8 cellular contexts compared by ENCODE assay signal in genomic region chr1:6634278-6635052, GRCh38. TPM values are rescaled to one million over a fixed set of nuclear protein-coding genes. Genes with fewer than 3 reads are reported as not detected.
DNase-seq lines count a peak whose midpoint lies in the region; ATAC-seq and TF ChIP-seq lines count a peak whose summit lies in the region.

No MANE protein-coding gene starts in this region.

- POLR2A ChIA-PET in AG04449 (lab: Yijun Ruan, JAX) = no interaction called here

- no peak overlapping the region for H3K9ac ChIP-seq in GM23248

- H3K27ac Mint-ChIP-seq in T-helper 17 cell = peak overlapping the region; percentile 41

- no peak overlapping the region for H3K4me2 ChIP-seq in GM23248 (ENCODE audit: unreplicated experiment)

- in situ Hi-C loops in GM23248 (cut with MboI) = no loop called here

- ATAC-seq in T-helper 17 cell (peak; percentile 58), lung (ENCODE audit: insufficient read depth, low FRiP score) (peak; percentile 75), HG03159 (IDR thresholded peaks at IDR 0.05; ENCODE audit: unreplicated experiment) (no peak)

- H3K9me3 ChIP-seq in GM23248 (ENCODE audit: low read depth) = no peaks in the 10 kb centered on the region
- H3K9me3 ChIP-seq in T-helper 17 cell (ENCODE audit: control insufficient read depth, low read length, poor library complexity, severe bottlenecking) = no peaks in the 10 kb centered on the region
- no peaks in the 10 kb centered on the region for H3K9me3 ChIP-seq in lung (ENCODE audit: control insufficient read depth in 2 of 2, insufficient read depth in 1 of 2, low read length in 1 of 2)
- H3K9me3 ChIP-seq in tibial artery = no peaks in the 10 kb centered on the region

- H3K27ac ChIP-seq in GM23248 (no peak overlapping the region), lung (ENCODE audit: low read depth in 1 of 2, low read length in 1 of 2) (peak overlapping the region in 1 of 2 donors; percentile 17), tibial artery (peak overlapping the region in 1 of 2 donors; percentile 13)

- CTCF ChIA-PET in AG04449 (lab: Yijun Ruan, JAX) = interaction anchor here (0.6 to 7.6 kb wide), 9 partner anchors 9 to 144 kb away, joined by 3 to 69 read pairs (median 3); partner anchors contain the start of genes NOL9 and TAS1R1

- 67 to 71% methylated on average over 36 to 37 of the region's 37 CpGs for WGBS in GM23248 (ENCODE audit: low coverage in 1 of 2, low lambda C conversion rate in 2 of 2, missing lambda C conversion rate in 2 of 2), 2 experiments
- 73 to 76% methylated on average over 37 of the region's 37 CpGs for WGBS in lung, 2 donors

- peaks cover 2% of the 10 kb centered on the region for H3K36me3 Mint-ChIP-seq in T-helper 17 cell (ENCODE audit: low read depth)

- H3K79me2 ChIP-seq in GM23248 (ENCODE audit: insufficient read depth) = no peaks in the 10 kb centered on the region

- TF ChIP-seq CTCF in AG04449 (IDR thresholded peaks at IDR 0.05; ENCODE audit: insufficient read depth, low read length, missing control alignments) = peak; percentile 66
- peak; percentile 55 for TF ChIP-seq CTCF in cardiac fibroblast (IDR thresholded peaks at IDR 0.05; ENCODE audit: low read depth, low read length)
- TF ChIP-seq CTCF in lung (IDR thresholded peaks at IDR 0.05; ENCODE audit: control extremely low read depth, extremely low read depth) = no peak
- TF ChIP-seq CTCF in tibial artery (IDR thresholded peaks at IDR 0.05) = peak; percentile 34 to 42

- H3K36me3 ChIP-seq in GM23248 (ENCODE audit: low read depth) = peaks cover 9% of the 10 kb centered on the region; the same call in 1 of the 2 replicates
- H3K36me3 ChIP-seq in lung (ENCODE audit: control insufficient read depth in 2 of 2, insufficient read depth in 2 of 2, low read length in 2 of 2) = peaks cover 9 to 59% of the 10 kb centered on the region in 2 donors
- peaks cover 44 to 91% (median 65%) of the 10 kb centered on the region in 3 donors for H3K36me3 ChIP-seq in tibial artery

- H3K4me3 Mint-ChIP-seq in T-helper 17 cell = no peak overlapping the region

- H2AFZ ChIP-seq in GM23248 = no peak overlapping the region

- no peaks in the 10 kb centered on the region for H4K20me1 ChIP-seq in GM23248 (ENCODE audit: insufficient read depth)

- H3K27me3 Mint-ChIP-seq in T-helper 17 cell = no peaks in the 10 kb centered on the region

- H3K27me3 ChIP-seq in GM23248 (replicated peaks; ENCODE audit: insufficient read depth) (no peaks in the 10 kb centered on the region), lung (ENCODE audit: control insufficient read depth, insufficient read depth) (no peaks in the 10 kb centered on the region), tibial artery (no peaks in the 10 kb centered on the region)

- H3K9me2 ChIP-seq in GM23248 (ENCODE audit: insufficient read depth) = no peaks in the 10 kb centered on the region

- peaks cover 7% of the 10 kb centered on the region; the same call in 1 of the 2 replicates for H3F3A ChIP-seq in GM23248 (ENCODE audit: insufficient read depth)

- peaks cover 8% of the 10 kb centered on the region; the same call in 1 of the 2 replicates for H3K4me1 ChIP-seq in GM23248 (ENCODE audit: insufficient read depth)
- no peaks in the 10 kb centered on the region for H3K4me1 ChIP-seq in lung (ENCODE audit: control insufficient read depth in 2 of 2, insufficient read depth in 2 of 2, low read length in 2 of 2)
- H3K4me1 ChIP-seq in tibial artery = peaks cover 0 to 29% (median 6%) of the 10 kb centered on the region in 4 donors

- DNase-seq in AG04449 (ENCODE audit: low read depth, low spot score) = no peak
- peak; percentile 51 for DNase-seq in GM23248
- DNase-seq in T-helper 17 cell = no peak
- peak; percentile 37 to 57 for DNase-seq in cardiac fibroblast (ENCODE audit: low read depth in 2 of 2)
- DNase-seq in lung (ENCODE audit: low spot score) = peak; percentile 46
- DNase-seq in tibial artery = peak in 1 of 2 donors; percentile 36
- DNase-seq in COR-L47 (lab: John Stamatoyannopoulos, UW) = no peak

- H3K4me3 ChIP-seq in AG04449 (ENCODE audit: low read depth, low read length) (no peak overlapping the region), GM23248 (no peak overlapping the region), cardiac fibroblast (replicated peaks in 1 of 2; ENCODE audit: low read depth in 2 of 2, low read length in 2 of 2) (no peak overlapping the region), lung (no peak overlapping the region), tibial artery (no peak overlapping the region)

- no peaks in the 10 kb centered on the region for H3K4me1 Mint-ChIP-seq in T-helper 17 cell

- intact Hi-C loops in tibial artery (cut with DNase I; ENCODE audit: low total_unique reads) = loop anchor here (5.0 to 10.0 kb wide), 2 partner anchors 32 to 50 kb away; partner anchors contain the start of gene KLHL21

RNA-seq across cellular contexts. Expression of gene THAP3, which starts 9.8 kb away (rescaled TPM):
- total RNA-seq in GM23248 (2014; rRNA removed; shearing (Covaris generic)) = 14.5 and 18.8 TPM in 2 replicates
- polyA plus RNA-seq in GM23248 (2016; fragmentation: Nextera tagmentation; extraction: Ambion mirVana) (19.0 and 19.5 TPM in 2 replicates), lung (10 to 100 TPM; 17.8 to 23.8 TPM)
- total RNA-seq in T-helper 17 cell (10 to 100 TPM; 13.3 to 14.0 TPM), lung (10 to 100 TPM; 12.6 to 26.5 TPM)

RNA-seq across cellular contexts. Expression of gene PHF13, which starts 20.9 kb away (rescaled TPM):
- 21.3 and 21.5 TPM in 2 replicates for total RNA-seq in GM23248 (2014; rRNA removed; shearing (Covaris generic))
- polyA plus RNA-seq in GM23248 (2016; fragmentation: Nextera tagmentation; extraction: Ambion mirVana) (11.2 and 11.6 TPM in 2 replicates), lung (1 to 10 TPM; 5.4 to 5.6 TPM)
- total RNA-seq in T-helper 17 cell (1 to 10 TPM; 5.9 to 8.0 TPM), lung (10 to 100 TPM in 1 of 2 donors, 1 to 10 TPM in 1; 8.9 to 20.6 TPM)

RNA-seq across cellular contexts. Expression of gene KLHL21, which starts 31.8 kb away (rescaled TPM):
- total RNA-seq in GM23248 (2014; rRNA removed; shearing (Covaris generic)) = 39.3 and 52.9 TPM in 2 replicates
- 16.6 and 17.7 TPM in 2 replicates for polyA plus RNA-seq in GM23248 (2016; fragmentation: Nextera tagmentation; extraction: Ambion mirVana)
- total RNA-seq in T-helper 17 cell = 10 to 100 TPM; 26.1 to 33.8 TPM
- total RNA-seq in lung = 10 to 100 TPM; 16.0 to 31.3 TPM
- 10 to 100 TPM in 1 of 2 donors, 1 to 10 TPM in 1; 9.2 to 23.3 TPM for polyA plus RNA-seq in lung

RNA-seq across cellular contexts. Expression of gene ZBTB48, which starts 54.7 kb away (rescaled TPM):
- 16.4 and 31.7 TPM in 2 replicates for total RNA-seq in GM23248 (2014; rRNA removed; shearing (Covaris generic))
- polyA plus RNA-seq in GM23248 (2016; fragmentation: Nextera tagmentation; extraction: Ambion mirVana) (11.2 and 15.4 TPM in 2 replicates), lung (10 to 100 TPM; 33.0 to 35.5 TPM)
- total RNA-seq in T-helper 17 cell (10 to 100 TPM; 34.0 to 34.2 TPM), lung (10 to 100 TPM; 21.6 to 41.3 TPM)

Comparison
In these comparisons a context has a peak if more than half of its experiments do, and no peak if none do; other contexts are left out.
1. DNase-seq: peak in GM23248 (single experiment), cardiac fibroblast (2 of 2) and lung (single experiment); none in AG04449 (single experiment), T-helper 17 cell (0 of 3) and COR-L47 (single experiment).